ENCODE assay signal across 1 cellular context in the genomic region with DNA sequence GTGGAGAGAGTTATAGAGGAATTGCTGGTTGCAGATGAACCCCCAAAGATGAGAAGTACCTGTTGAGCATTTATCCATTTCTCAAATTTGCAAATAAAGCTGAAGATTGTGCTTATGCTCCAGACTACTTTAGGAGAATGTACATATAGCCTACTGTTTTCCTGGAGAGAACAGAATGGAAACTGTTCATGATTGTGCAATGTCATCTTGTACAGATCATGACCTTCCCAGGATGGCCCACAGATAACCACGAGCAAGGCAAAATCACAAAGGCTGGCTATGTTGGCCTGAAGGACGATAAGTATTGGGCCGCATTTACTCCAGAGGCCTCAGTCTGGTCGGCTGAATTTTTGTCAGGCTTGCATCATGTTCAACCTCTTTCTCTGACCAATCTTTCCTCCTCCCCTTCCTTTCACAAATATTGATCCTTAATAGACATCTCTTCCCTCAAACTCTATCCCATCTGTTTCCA.
TF ChIP-seq lines count a peak whose summit lies in the region.

No MANE protein-coding gene starts in this region.

TF ChIP-seq in HepG2, 621 proteins besides CTCF, POLR2A, EP300 and RAD21 (continued from another document):
- TF ChIP-seq, protein P1, sequence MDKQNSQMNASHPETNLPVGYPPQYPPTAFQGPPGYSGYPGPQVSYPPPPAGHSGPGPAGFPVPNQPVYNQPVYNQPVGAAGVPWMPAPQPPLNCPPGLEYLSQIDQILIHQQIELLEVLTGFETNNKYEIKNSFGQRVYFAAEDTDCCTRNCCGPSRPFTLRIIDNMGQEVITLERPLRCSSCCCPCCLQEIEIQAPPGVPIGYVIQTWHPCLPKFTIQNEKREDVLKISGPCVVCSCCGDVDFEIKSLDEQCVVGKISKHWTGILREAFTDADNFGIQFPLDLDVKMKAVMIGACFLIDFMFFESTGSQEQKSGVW (CRISPR knock-in tag; IDR thresholded peaks at IDR 0.05; ENCODE audit: borderline replicate concordance), result no peak
- TF ChIP-seq PPARG (CRISPR knock-in tag; conservative IDR thresholded peaks at IDR 0.05) (peak; percentile 37; the same call in 1 of the 2 replicates), KDM6A (CRISPR knock-in tag; IDR thresholded peaks at IDR 0.05; ENCODE audit: low read depth) (0 out of 2 replicates have a peak, but pooled peaks have one; percentile 28), EEA1 (CRISPR knock-in tag; IDR thresholded peaks at IDR 0.05; ENCODE audit: borderline replicate concordance) (no peak)
